In the genomic region with DNA sequence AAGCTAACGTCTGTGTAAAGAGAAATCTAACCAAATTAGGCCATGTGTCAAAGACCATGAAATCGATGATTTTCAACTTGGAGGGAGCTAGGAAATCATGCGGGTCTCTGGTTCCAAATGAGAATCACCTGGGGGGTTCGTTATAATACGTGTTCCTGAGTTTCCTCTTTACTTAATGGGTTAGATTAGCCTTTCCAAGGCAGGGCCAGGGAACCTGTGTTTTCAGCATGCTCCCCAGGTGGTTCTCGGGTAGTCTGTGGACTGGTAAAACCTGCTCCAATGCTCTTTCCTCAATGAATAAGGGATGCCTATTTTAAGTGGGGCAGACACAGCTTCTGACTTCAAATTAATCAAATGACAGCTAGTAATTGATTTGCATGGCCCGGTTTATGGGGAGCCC, we compare ENCODE assay signal across 2 cellular contexts.
TF ChIP-seq lines count a peak whose summit lies in the region.

No MANE protein-coding gene starts in this region.

TF ChIP-seq in GM23338, 12 proteins besides CTCF, POLR2A, EP300 and RAD21 (continued from another document):
- TF ChIP-seq, protein P1, sequence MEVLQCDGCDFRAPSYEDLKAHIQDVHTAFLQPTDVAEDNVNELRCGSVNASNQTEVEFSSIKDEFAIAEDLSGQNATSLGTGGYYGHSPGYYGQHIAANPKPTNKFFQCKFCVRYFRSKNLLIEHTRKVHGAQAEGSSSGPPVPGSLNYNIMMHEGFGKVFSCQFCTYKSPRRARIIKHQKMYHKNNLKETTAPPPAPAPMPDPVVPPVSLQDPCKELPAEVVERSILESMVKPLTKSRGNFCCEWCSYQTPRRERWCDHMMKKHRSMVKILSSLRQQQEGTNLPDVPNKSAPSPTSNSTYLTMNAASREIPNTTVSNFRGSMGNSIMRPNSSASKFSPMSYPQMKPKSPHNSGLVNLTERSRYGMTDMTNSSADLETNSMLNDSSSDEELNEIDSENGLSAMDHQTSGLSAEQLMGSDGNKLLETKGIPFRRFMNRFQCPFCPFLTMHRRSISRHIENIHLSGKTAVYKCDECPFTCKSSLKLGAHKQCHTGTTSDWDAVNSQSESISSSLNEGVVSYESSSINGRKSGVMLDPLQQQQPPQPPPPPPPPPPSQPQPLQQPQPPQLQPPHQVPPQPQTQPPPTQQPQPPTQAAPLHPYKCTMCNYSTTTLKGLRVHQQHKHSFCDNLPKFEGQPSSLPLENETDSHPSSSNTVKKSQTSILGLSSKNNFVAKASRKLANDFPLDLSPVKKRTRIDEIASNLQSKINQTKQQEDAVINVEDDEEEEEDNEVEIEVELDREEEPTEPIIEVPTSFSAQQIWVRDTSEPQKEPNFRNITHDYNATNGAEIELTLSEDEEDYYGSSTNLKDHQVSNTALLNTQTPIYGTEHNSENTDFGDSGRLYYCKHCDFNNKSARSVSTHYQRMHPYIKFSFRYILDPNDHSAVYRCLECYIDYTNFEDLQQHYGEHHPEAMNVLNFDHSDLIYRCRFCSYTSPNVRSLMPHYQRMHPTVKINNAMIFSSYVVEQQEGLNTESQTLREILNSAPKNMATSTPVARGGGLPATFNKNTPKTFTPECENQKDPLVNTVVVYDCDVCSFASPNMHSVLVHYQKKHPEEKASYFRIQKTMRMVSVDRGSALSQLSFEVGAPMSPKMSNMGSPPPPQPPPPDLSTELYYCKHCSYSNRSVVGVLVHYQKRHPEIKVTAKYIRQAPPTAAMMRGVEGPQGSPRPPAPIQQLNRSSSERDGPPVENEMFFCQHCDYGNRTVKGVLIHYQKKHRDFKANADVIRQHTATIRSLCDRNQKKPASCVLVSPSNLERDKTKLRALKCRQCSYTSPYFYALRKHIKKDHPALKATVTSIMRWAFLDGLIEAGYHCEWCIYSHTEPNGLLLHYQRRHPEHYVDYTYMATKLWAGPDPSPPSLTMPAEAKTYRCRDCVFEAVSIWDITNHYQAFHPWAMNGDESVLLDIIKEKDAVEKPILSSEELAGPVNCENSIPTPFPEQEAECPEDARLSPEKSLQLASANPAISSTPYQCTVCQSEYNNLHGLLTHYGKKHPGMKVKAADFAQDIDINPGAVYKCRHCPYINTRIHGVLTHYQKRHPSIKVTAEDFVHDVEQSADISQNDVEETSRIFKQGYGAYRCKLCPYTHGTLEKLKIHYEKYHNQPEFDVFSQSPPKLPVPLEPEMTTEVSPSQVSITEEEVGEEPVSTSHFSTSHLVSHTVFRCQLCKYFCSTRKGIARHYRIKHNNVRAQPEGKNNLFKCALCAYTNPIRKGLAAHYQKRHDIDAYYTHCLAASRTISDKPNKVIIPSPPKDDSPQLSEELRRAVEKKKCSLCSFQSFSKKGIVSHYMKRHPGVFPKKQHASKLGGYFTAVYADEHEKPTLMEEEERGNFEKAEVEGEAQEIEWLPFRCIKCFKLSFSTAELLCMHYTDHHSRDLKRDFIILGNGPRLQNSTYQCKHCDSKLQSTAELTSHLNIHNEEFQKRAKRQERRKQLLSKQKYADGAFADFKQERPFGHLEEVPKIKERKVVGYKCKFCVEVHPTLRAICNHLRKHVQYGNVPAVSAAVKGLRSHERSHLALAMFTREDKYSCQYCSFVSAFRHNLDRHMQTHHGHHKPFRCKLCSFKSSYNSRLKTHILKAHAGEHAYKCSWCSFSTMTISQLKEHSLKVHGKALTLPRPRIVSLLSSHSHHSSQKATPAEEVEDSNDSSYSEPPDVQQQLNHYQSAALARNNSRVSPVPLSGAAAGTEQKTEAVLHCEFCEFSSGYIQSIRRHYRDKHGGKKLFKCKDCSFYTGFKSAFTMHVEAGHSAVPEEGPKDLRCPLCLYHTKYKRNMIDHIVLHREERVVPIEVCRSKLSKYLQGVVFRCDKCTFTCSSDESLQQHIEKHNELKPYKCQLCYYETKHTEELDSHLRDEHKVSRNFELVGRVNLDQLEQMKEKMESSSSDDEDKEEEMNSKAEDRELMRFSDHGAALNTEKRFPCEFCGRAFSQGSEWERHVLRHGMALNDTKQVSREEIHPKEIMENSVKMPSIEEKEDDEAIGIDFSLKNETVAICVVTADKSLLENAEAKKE (CRISPR knock-in tag; IDR thresholded peaks at IDR 0.05), result no peak
- TF ChIP-seq ZNF331 (CRISPR knock-in tag; IDR thresholded peaks at IDR 0.05; ENCODE audit: low read depth), result no peak
- no peak for TF ChIP-seq STAT1 (IDR thresholded peaks at IDR 0.05; ENCODE audit: unreplicated experiment)
TF ChIP-seq in GM23338: peak in this region for 0.

TF ChIP-seq in SK-N-SH treated with all-trans-retinoic acid at 6 μM for 48 hours, 23 proteins besides CTCF, POLR2A, EP300 and RAD21 (continued from another document):
- TF ChIP-seq, protein P2, sequence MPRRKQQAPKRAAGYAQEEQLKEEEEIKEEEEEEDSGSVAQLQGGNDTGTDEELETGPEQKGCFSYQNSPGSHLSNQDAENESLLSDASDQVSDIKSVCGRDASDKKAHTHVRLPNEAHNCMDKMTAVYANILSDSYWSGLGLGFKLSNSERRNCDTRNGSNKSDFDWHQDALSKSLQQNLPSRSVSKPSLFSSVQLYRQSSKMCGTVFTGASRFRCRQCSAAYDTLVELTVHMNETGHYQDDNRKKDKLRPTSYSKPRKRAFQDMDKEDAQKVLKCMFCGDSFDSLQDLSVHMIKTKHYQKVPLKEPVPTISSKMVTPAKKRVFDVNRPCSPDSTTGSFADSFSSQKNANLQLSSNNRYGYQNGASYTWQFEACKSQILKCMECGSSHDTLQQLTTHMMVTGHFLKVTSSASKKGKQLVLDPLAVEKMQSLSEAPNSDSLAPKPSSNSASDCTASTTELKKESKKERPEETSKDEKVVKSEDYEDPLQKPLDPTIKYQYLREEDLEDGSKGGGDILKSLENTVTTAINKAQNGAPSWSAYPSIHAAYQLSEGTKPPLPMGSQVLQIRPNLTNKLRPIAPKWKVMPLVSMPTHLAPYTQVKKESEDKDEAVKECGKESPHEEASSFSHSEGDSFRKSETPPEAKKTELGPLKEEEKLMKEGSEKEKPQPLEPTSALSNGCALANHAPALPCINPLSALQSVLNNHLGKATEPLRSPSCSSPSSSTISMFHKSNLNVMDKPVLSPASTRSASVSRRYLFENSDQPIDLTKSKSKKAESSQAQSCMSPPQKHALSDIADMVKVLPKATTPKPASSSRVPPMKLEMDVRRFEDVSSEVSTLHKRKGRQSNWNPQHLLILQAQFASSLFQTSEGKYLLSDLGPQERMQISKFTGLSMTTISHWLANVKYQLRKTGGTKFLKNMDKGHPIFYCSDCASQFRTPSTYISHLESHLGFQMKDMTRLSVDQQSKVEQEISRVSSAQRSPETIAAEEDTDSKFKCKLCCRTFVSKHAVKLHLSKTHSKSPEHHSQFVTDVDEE (CRISPR knock-in tag; IDR thresholded peaks at IDR 0.05), result no peak
- no peak for TF ChIP-seq ARNTL (CRISPR knock-in tag; IDR thresholded peaks at IDR 0.05; ENCODE audit: borderline replicate concordance, low read depth)
- TF ChIP-seq ZFP30 (CRISPR knock-in tag; IDR thresholded peaks at IDR 0.05), result no peak
- no peak for TF ChIP-seq ISL1 (CRISPR knock-in tag; IDR thresholded peaks at IDR 0.05)
